In the genomic region with DNA sequence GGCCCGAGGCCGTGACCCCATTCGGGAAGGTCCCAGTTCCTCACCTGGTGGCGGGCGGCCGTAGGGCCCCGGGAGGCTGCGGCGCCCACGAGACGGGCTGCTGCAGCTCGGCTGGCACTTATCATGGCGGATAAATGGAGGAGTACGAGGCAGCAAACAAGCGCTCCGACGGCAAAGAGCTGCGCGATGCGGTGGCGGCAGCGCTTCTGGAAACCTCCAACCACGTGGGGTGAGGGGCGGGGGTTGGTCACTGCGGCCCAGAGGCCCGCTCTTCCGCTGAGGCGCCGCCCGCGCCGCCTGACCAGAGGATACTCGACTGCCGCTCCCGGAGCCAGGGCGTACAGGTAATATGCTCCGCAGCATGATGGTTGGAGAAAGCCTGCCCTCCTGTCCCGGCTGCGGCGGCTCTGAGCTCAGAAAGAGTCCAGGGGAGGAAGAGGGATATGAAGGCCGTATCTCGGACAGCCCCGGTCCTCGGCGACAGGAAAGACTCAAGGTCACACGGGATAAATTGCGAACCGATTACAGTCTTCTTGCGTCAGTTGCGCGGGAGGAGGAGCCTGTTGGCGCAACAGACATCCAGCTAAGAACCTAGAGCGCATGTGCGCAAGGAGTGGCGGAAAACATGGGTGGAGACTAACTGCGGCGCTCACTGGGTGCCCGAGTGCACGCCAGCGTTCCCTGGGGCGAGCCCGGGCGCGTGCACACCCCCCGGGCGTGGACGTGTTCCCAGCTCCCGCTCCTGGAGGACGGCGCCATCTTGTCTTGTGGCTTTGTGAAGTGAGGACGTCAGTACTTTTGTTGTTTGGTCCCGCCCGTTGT, we compare ENCODE assay signal across 8 cellular contexts. TPM values are rescaled to one million over a fixed set of nuclear protein-coding genes. Genes with fewer than 3 reads are reported as not detected.
DNase-seq lines count a peak whose midpoint lies in the region; ATAC-seq, FAIRE-seq and TF ChIP-seq lines count a peak whose summit lies in the region.

A gene (minus strand): TSS at position 208 of the 822 bp plus-strand sequence. CDS start 83 bp downstream, at position 125.

- H3K9me3 ChIP-seq in adipocyte (ENCODE audit: control insufficient read depth, low read length), result no peaks in the 10 kb centered on the region
- H3K9me3 ChIP-seq in pancreas, result no peaks in the 10 kb centered on the region
- no peaks in the 10 kb centered on the region for H3K9me3 ChIP-seq in tibial artery

- intact Hi-C loops in Right ventricle myocardium superior (cut with DNase I), result loop anchor here (10.0 kb wide), 1 partner anchor 689 kb away; no protein-coding TSS in a partner anchor
- intact Hi-C loops in pancreas (cut with DNase I), result no loop called here
- intact Hi-C loops in tibial artery (cut with DNase I; ENCODE audit: low total_unique reads), result no loop called here

- H3K27ac ChIP-seq in pancreas (peak within 1 kb of the TSS; percentile 98 to 100 (median 99)), tibial artery (peak within 1 kb of the TSS; percentile 93 to 96)

- 0% methylated on average over 70 to 73 of the region's 73 CpGs for WGBS in pancreas, 2 donors

- no peak for TF ChIP-seq CTCF in GM12875 (IDR thresholded peaks at IDR 0.05; ENCODE audit: borderline replicate concordance, insufficient read depth, low read depth, low read length)
- no peak for TF ChIP-seq CTCF in pancreas (IDR thresholded peaks at IDR 0.05)
- peak in 1 of 2 experiments; percentile 42 for TF ChIP-seq CTCF in tibial artery (IDR thresholded peaks at IDR 0.05)

- H3K27me3 ChIP-seq in adipocyte (replicated peaks; ENCODE audit: control insufficient read depth, insufficient read depth, low read length), result no peaks in the 10 kb centered on the region
- H3K27me3 ChIP-seq in pancreas, result no peaks in the 10 kb centered on the region
- no peaks in the 10 kb centered on the region for H3K27me3 ChIP-seq in tibial artery

- peak; percentile 71 for FAIRE-seq in pancreas (lab: Jason Lieb, UNC)

- peak within 1 kb of the TSS; percentile 100 for H3K9ac ChIP-seq in adipocyte (ENCODE audit: low read length)

- peaks cover 34% of the 10 kb centered on the region for H3K36me3 ChIP-seq in adipocyte (ENCODE audit: control insufficient read depth, insufficient read depth, low read length, severe bottlenecking)
- H3K36me3 ChIP-seq in pancreas, result peaks cover 7 to 29% (median 13%) of the 10 kb centered on the region in 3 donors
- peaks cover 30 to 31% (median 31%) of the 10 kb centered on the region in 3 donors for H3K36me3 ChIP-seq in tibial artery

- H3K4me3 ChIP-seq in GM12875 (ENCODE audit: low read depth, low read length), result peak within 1 kb of the TSS; percentile 77
- peak within 1 kb of the TSS; percentile 98 for H3K4me3 ChIP-seq in adipocyte (ENCODE audit: low read length)
- peak within 1 kb of the TSS; percentile 63 to 97 (median 83) for H3K4me3 ChIP-seq in pancreas
- H3K4me3 ChIP-seq in tibial artery, result peak within 1 kb of the TSS; percentile 72 to 92

- DNase-seq in NCI-H1436 (lab: John Stamatoyannopoulos, UW) (peak; percentile 99), T follicular helper cell (ENCODE audit: low read depth) (peak; percentile 96), adipocyte (ENCODE audit: low read depth) (peak; percentile 100), Right ventricle myocardium superior (peak; percentile 98), pancreas (peak; percentile 93 to 99 (median 98)), tibial artery (peak; percentile 98 to 99)

- peaks cover 28% of the 10 kb centered on the region for H3K4me1 ChIP-seq in adipocyte (ENCODE audit: control insufficient read depth, insufficient read depth, low read length)
- peaks cover 4 to 18% (median 10%) of the 10 kb centered on the region in 3 donors for H3K4me1 ChIP-seq in pancreas
- H3K4me1 ChIP-seq in tibial artery, result peaks cover 0 to 32% (median 13%) of the 10 kb centered on the region in 4 donors

- ATAC-seq in HG02798 (IDR thresholded peaks at IDR 0.05; ENCODE audit: poor library complexity, unreplicated experiment), result peak; percentile 89
- peak; percentile 95 for ATAC-seq in Right ventricle myocardium superior (ENCODE audit: poor library complexity)
- ATAC-seq in pancreas, result peak; percentile 89 to 95 (median 92)

RNA-seq across cellular contexts. Expression of the gene that starts here (rescaled TPM):
- 290 TPM for total RNA-seq in Right ventricle myocardium superior
- total RNA-seq in pancreas, result 100 to 1,000 TPM in 2 of 6 donors, 10 to 100 TPM in 4; 60.2 to 177 (median 93.4) TPM
- 10 to 100 TPM; 33.9 to 76.4 TPM for polyA plus RNA-seq in pancreas

Comparison
In these comparisons a context has a peak if more than half of its experiments do, and no peak if none do; other contexts are left out.
1. Peak in every context shown above with its lines: DNase-seq, ATAC-seq, H3K4me3 ChIP-seq and H3K27ac ChIP-seq.